ENCODE assay signal across 1 cellular context in the genomic region with DNA sequence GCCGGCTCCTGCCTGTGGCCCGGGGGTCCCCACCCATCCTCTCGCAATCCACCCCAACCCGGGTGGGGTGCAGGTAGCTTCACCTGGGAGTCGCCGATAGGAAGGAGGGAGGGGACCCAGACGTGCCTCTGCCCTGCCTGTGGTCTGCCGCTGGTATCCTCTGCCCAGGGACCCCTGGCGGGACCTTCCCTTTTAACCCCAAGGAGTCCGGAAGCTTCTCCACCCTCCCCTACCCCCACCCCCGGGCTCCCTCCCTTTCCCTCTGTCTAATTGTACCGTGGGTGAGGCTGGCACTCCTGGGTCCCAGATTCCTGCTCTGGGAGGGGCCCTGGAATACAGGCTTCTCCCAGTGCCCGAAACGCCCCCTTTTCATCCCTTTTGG.
TF ChIP-seq lines count a peak whose summit lies in the region.

A gene with protein sequence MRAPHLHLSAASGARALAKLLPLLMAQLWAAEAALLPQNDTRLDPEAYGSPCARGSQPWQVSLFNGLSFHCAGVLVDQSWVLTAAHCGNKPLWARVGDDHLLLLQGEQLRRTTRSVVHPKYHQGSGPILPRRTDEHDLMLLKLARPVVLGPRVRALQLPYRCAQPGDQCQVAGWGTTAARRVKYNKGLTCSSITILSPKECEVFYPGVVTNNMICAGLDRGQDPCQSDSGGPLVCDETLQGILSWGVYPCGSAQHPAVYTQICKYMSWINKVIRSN (minus strand): TSS at position 166 of the 382 bp plus-strand sequence. CDS start 579 bp downstream, outside the sequence.

TF ChIP-seq in HepG2, 621 proteins besides CTCF, POLR2A, EP300 and RAD21:
- TF ChIP-seq SPEN (CRISPR knock-in tag; IDR thresholded peaks at IDR 0.05; ENCODE audit: low read depth) (no peak), SMC3 (IDR thresholded peaks at IDR 0.05; ENCODE audit: low read length) (no peak), SOX6 (IDR thresholded peaks at IDR 0.05) (no peak), SOX6 (CRISPR knock-in tag; IDR thresholded peaks at IDR 0.05) (no peak), SETDB1 (CRISPR knock-in tag; IDR thresholded peaks at IDR 0.05; ENCODE audit: borderline replicate concordance) (no peak), HNF4G (IDR thresholded peaks at IDR 0.05; ENCODE audit: borderline replicate concordance, low read depth, low read length) (no peak), HNF4G (CRISPR knock-in tag; IDR thresholded peaks at IDR 0.05; ENCODE audit: borderline replicate concordance, low read depth) (no peak), ZNF101 (CRISPR knock-in tag; IDR thresholded peaks at IDR 0.05; ENCODE audit: borderline replicate concordance, low read depth) (no peak), GABPA (IDR thresholded peaks at IDR 0.05; ENCODE audit: low read depth, low read length) (no peak), GABPA (CRISPR knock-in tag; IDR thresholded peaks at IDR 0.05; ENCODE audit: low read depth) (no peak), ZNF761 (CRISPR knock-in tag; conservative IDR thresholded peaks at IDR 0.05) (no peak), BCL6 (CRISPR knock-in tag; IDR thresholded peaks at IDR 0.05) (no peak)
- TF ChIP-seq, protein P1, sequence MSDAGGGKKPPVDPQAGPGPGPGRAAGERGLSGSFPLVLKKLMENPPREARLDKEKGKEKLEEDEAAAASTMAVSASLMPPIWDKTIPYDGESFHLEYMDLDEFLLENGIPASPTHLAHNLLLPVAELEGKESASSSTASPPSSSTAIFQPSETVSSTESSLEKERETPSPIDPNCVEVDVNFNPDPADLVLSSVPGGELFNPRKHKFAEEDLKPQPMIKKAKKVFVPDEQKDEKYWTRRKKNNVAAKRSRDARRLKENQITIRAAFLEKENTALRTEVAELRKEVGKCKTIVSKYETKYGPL (CRISPR knock-in tag; IDR thresholded peaks at IDR 0.05) = no peak
- TF ChIP-seq, protein P2, sequence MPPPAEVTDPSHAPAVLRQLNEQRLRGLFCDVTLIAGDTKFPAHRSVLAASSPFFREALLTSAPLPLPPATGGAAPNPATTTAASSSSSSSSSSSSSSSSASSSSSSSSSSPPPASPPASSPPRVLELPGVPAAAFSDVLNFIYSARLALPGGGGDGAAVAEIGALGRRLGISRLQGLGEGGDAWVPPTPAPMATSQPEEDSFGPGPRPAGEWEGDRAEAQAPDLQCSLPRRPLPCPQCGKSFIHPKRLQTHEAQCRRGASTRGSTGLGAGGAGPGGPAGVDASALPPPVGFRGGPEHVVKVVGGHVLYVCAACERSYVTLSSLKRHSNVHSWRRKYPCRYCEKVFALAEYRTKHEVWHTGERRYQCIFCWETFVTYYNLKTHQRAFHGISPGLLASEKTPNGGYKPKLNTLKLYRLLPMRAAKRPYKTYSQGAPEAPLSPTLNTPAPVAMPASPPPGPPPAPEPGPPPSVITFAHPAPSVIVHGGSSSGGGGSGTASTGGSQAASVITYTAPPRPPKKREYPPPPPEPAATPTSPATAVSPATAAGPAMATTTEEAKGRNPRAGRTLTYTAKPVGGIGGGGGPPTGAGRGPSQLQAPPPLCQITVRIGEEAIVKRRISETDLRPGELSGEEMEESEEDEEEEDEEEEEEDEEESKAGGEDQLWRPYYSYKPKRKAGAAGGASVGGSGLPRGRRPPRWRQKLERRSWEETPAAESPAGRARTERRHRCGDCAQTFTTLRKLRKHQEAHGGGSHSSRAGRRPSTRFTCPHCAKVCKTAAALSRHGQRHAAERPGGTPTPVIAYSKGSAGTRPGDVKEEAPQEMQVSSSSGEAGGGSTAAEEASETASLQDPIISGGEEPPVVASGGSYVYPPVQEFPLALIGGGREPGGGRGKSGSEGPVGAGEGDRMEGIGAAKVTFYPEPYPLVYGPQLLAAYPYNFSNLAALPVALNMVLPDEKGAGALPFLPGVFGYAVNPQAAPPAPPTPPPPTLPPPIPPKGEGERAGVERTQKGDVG (CRISPR knock-in tag; IDR thresholded peaks at IDR 0.05; ENCODE audit: borderline replicate concordance) = no peak
